Comparison of ENCODE assay signal across 8 cellular contexts in genomic region chr15:68279779-68280745, GRCh38. TPM values are rescaled to one million over a fixed set of nuclear protein-coding genes. Genes with fewer than 3 reads are reported as not detected.
DNase-seq lines count a peak whose midpoint lies in the region; TF ChIP-seq lines count a peak whose summit lies in the region.

No MANE protein-coding gene starts in this region.

- no peak for TF ChIP-seq EP300 in neural cell (conservative IDR thresholded peaks at IDR 0.05; ENCODE audit: poor library complexity, severe bottlenecking)

- H3K9me3 Mint-ChIP-seq in CD4-positive, alpha-beta memory T cell = no peaks in the 10 kb centered on the region

- TF ChIP-seq CTCF in NB4 (IDR thresholded peaks at IDR 0.05; ENCODE audit: low read depth, low read length) = no peak
- no peak for TF ChIP-seq CTCF in dorsolateral prefrontal cortex (IDR thresholded peaks at IDR 0.05 in 54 of 56, conservative IDR thresholded peaks at IDR 0.05 in 2 of 56; ENCODE audit: low read depth in 1 of 56, partially characterized antibody in 56 of 56)
- TF ChIP-seq CTCF in neural cell (IDR thresholded peaks at IDR 0.05; ENCODE audit: poor library complexity, severe bottlenecking) = no peak

- peaks cover 69% of the 10 kb centered on the region for H3K4me1 ChIP-seq in CD4-positive, alpha-beta memory T cell (ENCODE audit: insufficient read depth, low read length)

- H3K9me2 ChIP-seq in neural cell (ENCODE audit: insufficient read depth, low read length) = no peaks in the 10 kb centered on the region

- H3K9ac ChIP-seq in neural cell (ENCODE audit: low read length) = peak overlapping the region; percentile 96

- H3K9me3 ChIP-seq in CD4-positive, alpha-beta memory T cell (ENCODE audit: control insufficient read depth in 1 of 2, low read length in 2 of 2) = no peaks in the 10 kb centered on the region
- no peaks in the 10 kb centered on the region for H3K9me3 ChIP-seq in neural cell (ENCODE audit: low read length)

- no peaks in the 10 kb centered on the region for H4K20me1 ChIP-seq in neural cell (ENCODE audit: insufficient read depth)

- peak overlapping the region; percentile 89 to 99 (median 96) for H3K4me3 Mint-ChIP-seq in CD4-positive, alpha-beta memory T cell

- no peaks in the 10 kb centered on the region for H3K27me3 Mint-ChIP-seq in CD4-positive, alpha-beta memory T cell

- H3K27ac Mint-ChIP-seq in CD4-positive, alpha-beta memory T cell = peak overlapping the region; percentile 52 to 98 (median 96)

- peak overlapping the region; percentile 72 for H3K4me2 ChIP-seq in neural cell (ENCODE audit: low read length)

- peaks cover 4% of the 10 kb centered on the region for H3F3A ChIP-seq in neural cell (ENCODE audit: insufficient read depth, low read length, poor library complexity, severe bottlenecking)

- H3K36me3 Mint-ChIP-seq in CD4-positive, alpha-beta memory T cell = peaks cover 13 to 33% of the 10 kb centered on the region in 2 donors

- peaks cover 66% of the 10 kb centered on the region for H3K79me2 ChIP-seq in neural cell (replicated peaks; ENCODE audit: insufficient read depth, low read length)

- DNase-seq in CD4-positive, alpha-beta memory T cell = no peak
- no peak for DNase-seq in NB4 (ENCODE audit: low read depth)
- no peak for DNase-seq in dorsolateral prefrontal cortex
- no peak for DNase-seq in AML-193 (lab: John Stamatoyannopoulos, UW)
- no peak for DNase-seq in effector CD4-positive, alpha-beta T cell
- DNase-seq in NCI-H526 (lab: John Stamatoyannopoulos, UW) = no peak
- DNase-seq in AG08395 (ENCODE audit: low spot score) = no peak

- no peaks in the 10 kb centered on the region for H3K27me3 ChIP-seq in CD4-positive, alpha-beta memory T cell (ENCODE audit: insufficient read depth, low read length)
- no peaks in the 10 kb centered on the region for H3K27me3 ChIP-seq in dorsolateral prefrontal cortex
- no peaks in the 10 kb centered on the region for H3K27me3 ChIP-seq in neural cell (ENCODE audit: insufficient read depth, low read depth, low read length)

- H3K27ac ChIP-seq in CD4-positive, alpha-beta memory T cell (ENCODE audit: low read depth, low read length) = peak overlapping the region; percentile 18
- H3K27ac ChIP-seq in dorsolateral prefrontal cortex (peak overlapping the region in 53 of 59 donors; percentile 5 to 100 (median 99)), neural cell (ENCODE audit: low read length) (peak overlapping the region; percentile 96)

- H3K36me3 ChIP-seq in CD4-positive, alpha-beta memory T cell (ENCODE audit: insufficient read depth, low read length) = peaks cover 6% of the 10 kb centered on the region
- peaks cover 7% of the 10 kb centered on the region for H3K36me3 ChIP-seq in neural cell (ENCODE audit: insufficient read depth, low read length)

- POLR2A ChIA-PET in CD4-positive, alpha-beta memory T cell (lab: Charles Lee; ENCODE audit: partially characterized antibody) = interaction anchor here (1.0 to 3.7 kb wide), 8 partner anchors 10 to 739 kb away, joined by 3 to 60 read pairs (median 3); partner anchors contain the start of gene PIAS1

- no peak overlapping the region for H2AFZ ChIP-seq in neural cell (ENCODE audit: low read depth, low read length)

- CTCF ChIA-PET in CD4-positive, alpha-beta memory T cell (lab: Charles Lee; ENCODE audit: partially characterized antibody) = interaction anchor here (0.9 to 3.0 kb wide), 2 partner anchors 27 kb away, joined by 6 to 19 read pairs; no protein-coding TSS in a partner anchor

- intact Hi-C loops in CD4-positive, alpha-beta memory T cell (cut with micrococcal nuclease) = loop anchor here (5.0 kb wide), 2 partner anchors 738 to 1132 kb away; partner anchors contain the start of genes KIF23 and MAP2K5
- intact Hi-C loops in dorsolateral prefrontal cortex (cut with DNase I) = loop anchor here (2.0 to 10.0 kb wide), 3 partner anchors 23 to 738 kb away; partner anchors contain the start of gene MAP2K5 (in 2 of the 2)

- H3K4me3 ChIP-seq in CD4-positive, alpha-beta memory T cell (ENCODE audit: low read length in 2 of 2) = peak overlapping the region; percentile 13 to 23
- H3K4me3 ChIP-seq in NB4 (ENCODE audit: low read depth, low read length) (peak overlapping the region; percentile 96), dorsolateral prefrontal cortex (peak overlapping the region; percentile 63 to 100 (median 94)), neural cell (ENCODE audit: low read length) (peak overlapping the region; percentile 90)

- TF ChIP-seq POLR2A in NB4 (IDR thresholded peaks at IDR 0.05; ENCODE audit: extremely low read depth, insufficient read length) = no peak

- peaks cover 49 to 67% (median 54%) of the 10 kb centered on the region in 4 donors for H3K4me1 Mint-ChIP-seq in CD4-positive, alpha-beta memory T cell

- no peak for TF ChIP-seq RAD21 in neural cell (conservative IDR thresholded peaks at IDR 0.05)

TF ChIP-seq in neural cell, 6 proteins besides CTCF, POLR2A, EP300 and RAD21:
- TF ChIP-seq MXI1 (conservative IDR thresholded peaks at IDR 0.05; ENCODE audit: poor library complexity, severe bottlenecking) (no peak), TAF1 (IDR thresholded peaks at IDR 0.05; ENCODE audit: low read depth) (no peak), EZH2 (IDR thresholded peaks at IDR 0.05; ENCODE audit: borderline replicate concordance, insufficient read depth, low read length, poor library complexity, severe bottlenecking) (no peak), POLR2AphosphoS5 (IDR thresholded peaks at IDR 0.05) (no peak), REST (IDR thresholded peaks at IDR 0.05; ENCODE audit: borderline replicate concordance) (no peak), SMC3 (conservative IDR thresholded peaks at IDR 0.05; ENCODE audit: poor library complexity) (no peak)

RNA-seq across cellular contexts. Expression of gene FEM1B, which starts 2.5 kb away (rescaled TPM):
- 10 to 100 TPM; 48.3 to 49.1 TPM for total RNA-seq in CD4-positive, alpha-beta memory T cell
- polyA plus RNA-seq in CD4-positive, alpha-beta memory T cell = 10 to 100 TPM; 19.0 to 28.8 TPM
- total RNA-seq in dorsolateral prefrontal cortex = 100 to 1,000 TPM in 62 of 120 experiments, 10 to 100 TPM in 58; 63.2 to 136 (median 101) TPM
- polyA plus RNA-seq in neural cell = 51.1 and 58.0 TPM in 2 replicates
- 191 and 204 TPM in 2 replicates for polyA minus RNA-seq in neural cell

RNA-seq across cellular contexts. Expression of gene CLN6, which starts 50.5 kb away (rescaled TPM):
- total RNA-seq in CD4-positive, alpha-beta memory T cell = 10 to 100 TPM; 14.5 to 15.6 TPM
- polyA plus RNA-seq in CD4-positive, alpha-beta memory T cell = 1 to 10 TPM; 2.2 to 2.6 TPM
- total RNA-seq in dorsolateral prefrontal cortex = 10 to 100 TPM; 18.4 to 49.4 (median 29.8) TPM
- polyA plus RNA-seq in neural cell = 4.2 and 4.9 TPM in 2 replicates
- 3.5 and 6.1 TPM in 2 replicates for polyA minus RNA-seq in neural cell

Comparison
In these comparisons a context has a peak if more than half of its experiments do, and no peak if none do; other contexts are left out.
1. H3K27ac ChIP-seq: peak in every context shown above with its lines; median percentile 99 in dorsolateral prefrontal cortex; 96 in neural cell; 18 in CD4-positive, alpha-beta memory T cell.
2. H3K4me3 ChIP-seq: peak in every context shown above with its lines; median percentile 96 in NB4; 94 in dorsolateral prefrontal cortex; 90 in neural cell; 18 in CD4-positive, alpha-beta memory T cell.